Comparison of ENCODE assay signal across 24 cellular contexts in genomic region chr21:44670642-44671432, GRCh38. TPM values are rescaled to one million over a fixed set of nuclear protein-coding genes. Genes with fewer than 3 reads are reported as not detected.
DNase-seq lines count a peak whose midpoint lies in the region; ATAC-seq, FAIRE-seq and TF ChIP-seq lines count a peak whose summit lies in the region.
"Had no signal": no experiment of that assay in that cellular context is flagged by ENCODE, and none has a peak within 500 bp of the region (broad histone marks: within the 10 kb centered on the region; RNA-seq: fewer than 3 reads in every experiment).

No MANE protein-coding gene starts in this region.

- no peak overlapping the region for H3K4ac ChIP-seq in H1 (replicated peaks; ENCODE audit: insufficient read length, low read depth, low read length)

- H3K79me1 ChIP-seq in H1 (ENCODE audit: low read depth, low read length), result no peaks in the 10 kb centered on the region

- TF ChIP-seq POLR2A in H1 (IDR thresholded peaks at IDR 0.05; ENCODE audit: control extremely low read depth in 1 of 2, low read depth in 2 of 2, low read length in 2 of 2), result no peak

- H3K27me3 ChIP-seq in H1 (replicated peaks in 1 of 4; ENCODE audit: control insufficient read depth in 3 of 4, extremely low read depth in 1 of 4, insufficient read depth in 3 of 4, low read length in 3 of 4), result no peaks in the 10 kb centered on the region
- H3K27me3 ChIP-seq in SJCRH30, result no peaks in the 10 kb centered on the region
- H3K27me3 ChIP-seq: BLaER1 had no signal

- H4K20me1 ChIP-seq in H1 (replicated peaks in 1 of 2; ENCODE audit: control insufficient read depth in 1 of 2, insufficient read depth in 2 of 2, low read length in 2 of 2), result no peaks in the 10 kb centered on the region
- H4K20me1 ChIP-seq: BLaER1 had no signal

- no peak overlapping the region for H3K9ac ChIP-seq in H1 (replicated peaks in 1 of 4; ENCODE audit: extremely low read depth in 1 of 4, low read depth in 3 of 4, low read length in 3 of 4)
- H3K9ac ChIP-seq: BLaER1 had no signal

- H3K23ac ChIP-seq in H1 (ENCODE audit: insufficient read length), result no peak overlapping the region

- peak overlapping the region; percentile 39; the same call in 1 of the 2 replicates for H2BK12ac ChIP-seq in H1 (ENCODE audit: low read depth, low read length)

- no peak overlapping the region for H2AFZ ChIP-seq in H1 (ENCODE audit: low read length)
- H2AFZ ChIP-seq: GM23338 had no signal

- H3K27ac ChIP-seq in H1 (ENCODE audit: low read depth, low read length), result no peak overlapping the region
- no peak overlapping the region for H3K27ac ChIP-seq in SJCRH30
- H3K27ac ChIP-seq: BLaER1 had no signal

- H4K5ac ChIP-seq in H1 (ENCODE audit: insufficient read length, low read depth, low read length), result no peak overlapping the region

- no peak overlapping the region for H2BK120ac ChIP-seq in H1 (replicated peaks; ENCODE audit: low read depth, low read length)

- DNase-seq in activated CD8-positive, alpha-beta memory T cell treated with anti-CD3 and anti-CD28 coated beads for 24 hours, result peak; percentile 28
- no peak for DNase-seq in activated CD8-positive, alpha-beta memory T cell treated with anti-CD3 and anti-CD28 coated beads, Interleukin-2, amount 10 ng/mL, durations not matched to agents 7 days and 5 days
- DNase-seq in H1 (ENCODE audit: low read depth in 1 of 2, low spot score in 2 of 2) (no peak), neural crest cell (ENCODE audit: low read depth, low spot score) (no peak), type B pancreatic cell (ENCODE audit: extremely low spot score, unreplicated experiment) (peak; percentile 48), SJCRH30 (no peak)
- DNase-seq: 8988T; CD4-positive, alpha-beta memory T cell; DMS153; DMS79; GDM1; H7; HFFc6 had no signal

- CTCF ChIA-PET in activated CD8-positive, alpha-beta memory T cell treated with anti-CD3 and anti-CD28 coated beads, Interleukin-2, amount 10 ng/mL, durations not matched to agents 7 days and 5 days (lab: Charles Lee), result no interaction called here
- CTCF ChIA-PET in H1 (lab: Charles Lee; ENCODE audit: partially characterized antibody), result interaction anchor here (1.3 kb wide), 1 partner anchor 23 kb away, joined by 4 read pairs; no protein-coding TSS in a partner anchor

- WGBS in H1 (ENCODE audit: extremely low coverage in 1 of 2, insufficient coverage in 1 of 2, insufficient read length in 1 of 2, insufficient replicate concordance in 2 of 2, low coverage in 1 of 2, low lambda C conversion rate in 2 of 2, missing lambda C conversion rate in 1 of 2), 2 experiments, result 90% methylated on average over 3 of the region's 3 CpGs; no CpG with 5 or more reads in 1 of the 2 experiments

- peak overlapping the region; percentile 65 for H4K91ac ChIP-seq in H1 (replicated peaks; ENCODE audit: insufficient read length, low read length)

- no peak overlapping the region for H3K4me3 ChIP-seq in H1 (ENCODE audit: extremely low read depth in 1 of 4, insufficient read depth in 2 of 4, low read depth in 3 of 4, low read length in 4 of 4)
- no peak overlapping the region for H3K4me3 ChIP-seq in SJCRH30
- H3K4me3 ChIP-seq: BLaER1, GM23338 had no signal

- H3K9me3 Mint-ChIP-seq in activated CD8-positive, alpha-beta memory T cell treated with anti-CD3 and anti-CD28 coated beads, Interleukin-2, amount 10 ng/mL, durations not matched to agents 7 days and 5 days (ENCODE audit: low read depth), result peaks cover 14% of the 10 kb centered on the region
- H3K9me3 Mint-ChIP-seq in neural crest cell, result peaks cover 22% of the 10 kb centered on the region
- peaks cover 10% of the 10 kb centered on the region for H3K9me3 Mint-ChIP-seq in type B pancreatic cell

- H3K4me1 Mint-ChIP-seq in activated CD8-positive, alpha-beta memory T cell treated with anti-CD3 and anti-CD28 coated beads, Interleukin-2, amount 10 ng/mL, durations not matched to agents 7 days and 5 days, result no peaks in the 10 kb centered on the region
- H3K4me1 Mint-ChIP-seq in neural crest cell, result no peaks in the 10 kb centered on the region
- H3K4me1 Mint-ChIP-seq in type B pancreatic cell (ENCODE audit: unreplicated experiment), result no peaks in the 10 kb centered on the region
- H3K4me1 Mint-ChIP-seq: CD14-positive monocyte, GM23338 had no signal

- H3K18ac ChIP-seq in H1 (ENCODE audit: extremely low read depth, low read length), result no peak overlapping the region

- no peaks in the 10 kb centered on the region for H3K36me3 ChIP-seq in H1 (ENCODE audit: control insufficient read depth in 2 of 4, insufficient read depth in 4 of 4, low read length in 3 of 4)
- no peaks in the 10 kb centered on the region for H3K36me3 ChIP-seq in SJCRH30
- H3K36me3 ChIP-seq: BLaER1 had no signal

- H2BK5ac ChIP-seq in H1 (ENCODE audit: low read depth, low read length), result no peak overlapping the region

- TF ChIP-seq CTCF in H1 (IDR thresholded peaks at IDR 0.05; ENCODE audit: control extremely low read depth in 1 of 3, insufficient read depth in 1 of 3, low read depth in 1 of 3, low read length in 3 of 3) (no peak), neural crest cell (conservative IDR thresholded peaks at IDR 0.05) (no peak), type B pancreatic cell (conservative IDR thresholded peaks at IDR 0.05) (no peak)

- no peak for TF ChIP-seq RAD21 in H1 (IDR thresholded peaks at IDR 0.05 in 1 of 2, conservative IDR thresholded peaks at IDR 0.05 in 1 of 2; ENCODE audit: low read depth in 2 of 2, low read length in 2 of 2)

- H3K36me3 Mint-ChIP-seq in activated CD8-positive, alpha-beta memory T cell treated with anti-CD3 and anti-CD28 coated beads, Interleukin-2, amount 10 ng/mL, durations not matched to agents 7 days and 5 days, result peaks cover 7% of the 10 kb centered on the region
- H3K36me3 Mint-ChIP-seq in neural crest cell (ENCODE audit: low read depth), result peaks cover 8% of the 10 kb centered on the region
- no peaks in the 10 kb centered on the region for H3K36me3 Mint-ChIP-seq in type B pancreatic cell
- H3K36me3 Mint-ChIP-seq: CD14-positive monocyte had no signal

- no peaks in the 10 kb centered on the region; a peak in 1 of 4 replicates for H3K79me2 ChIP-seq in H1 (ENCODE audit: control insufficient read depth in 1 of 2, insufficient read depth in 2 of 2, low read length in 2 of 2)

- no peaks in the 10 kb centered on the region for H3K23me2 ChIP-seq in H1 (ENCODE audit: low read depth, low read length)

- H3K27me3 Mint-ChIP-seq in activated CD8-positive, alpha-beta memory T cell treated with anti-CD3 and anti-CD28 coated beads, Interleukin-2, amount 10 ng/mL, durations not matched to agents 7 days and 5 days, result peaks cover 13% of the 10 kb centered on the region
- peaks cover 18% of the 10 kb centered on the region for H3K27me3 Mint-ChIP-seq in neural crest cell (ENCODE audit: low read depth)
- H3K27me3 Mint-ChIP-seq in type B pancreatic cell, result peaks cover 24% of the 10 kb centered on the region

- no peak overlapping the region for H2AK5ac ChIP-seq in H1 (ENCODE audit: low read depth, low read length)

- no peaks in the 10 kb centered on the region for H3K4me1 ChIP-seq in H1 (replicated peaks in 1 of 4; ENCODE audit: control insufficient read depth in 3 of 4, insufficient read depth in 4 of 4, low read length in 3 of 4)
- no peaks in the 10 kb centered on the region for H3K4me1 ChIP-seq in SJCRH30
- H3K4me1 ChIP-seq: BLaER1 had no signal

- H3K9me3 ChIP-seq in H1 (ENCODE audit: insufficient read depth in 2 of 2, low read depth in 1 of 2, low read length in 1 of 2), result peaks cover 19 to 24% of the 10 kb centered on the region in 2 experiments
- 0 out of 2 replicates have a peak, but pooled peaks cover 3% of the 10 kb centered on the region for H3K9me3 ChIP-seq in SJCRH30 (replicated peaks)

- H2BK20ac ChIP-seq in H1 (ENCODE audit: low read length), result no peak overlapping the region

- H2BK15ac ChIP-seq in H1 (ENCODE audit: low read length), result no peak overlapping the region

- H3K27ac Mint-ChIP-seq in activated CD8-positive, alpha-beta memory T cell treated with anti-CD3 and anti-CD28 coated beads, Interleukin-2, amount 10 ng/mL, durations not matched to agents 7 days and 5 days, result no peak overlapping the region
- H3K27ac Mint-ChIP-seq in neural crest cell (ENCODE audit: unreplicated experiment) (peak overlapping the region; percentile 43), type B pancreatic cell (no peak overlapping the region)
- H3K27ac Mint-ChIP-seq: CD14-positive monocyte, GM23338, HFFc6 had no signal

- no peak overlapping the region for H3K14ac ChIP-seq in H1 (ENCODE audit: insufficient read length)

- no peak overlapping the region for H3K56ac ChIP-seq in H1 (replicated peaks; ENCODE audit: insufficient read length, low read depth, low read length)

- POLR2A ChIA-PET in H1 (lab: Charles Lee; ENCODE audit: partially characterized antibody), result no interaction called here

- no peak for FAIRE-seq in H1 (lab: Jason Lieb, UNC)
- FAIRE-seq: GM12892, GM18507, HTR-8/SVneo had no signal

- TF ChIP-seq EP300 in H1 (IDR thresholded peaks at IDR 0.05; ENCODE audit: borderline replicate concordance in 1 of 2, low read depth in 2 of 2, low read length in 2 of 2), result no peak

- H4K8ac ChIP-seq in H1 (ENCODE audit: extremely low read depth, insufficient read depth, low read length), result no peak overlapping the region; the same call in 1 of the 2 replicates

- H3K4me3 Mint-ChIP-seq in activated CD8-positive, alpha-beta memory T cell treated with anti-CD3 and anti-CD28 coated beads, Interleukin-2, amount 10 ng/mL, durations not matched to agents 7 days and 5 days, result no peak overlapping the region
- H3K4me3 Mint-ChIP-seq in neural crest cell, result no peak overlapping the region
- no peak overlapping the region for H3K4me3 Mint-ChIP-seq in type B pancreatic cell
- H3K4me3 Mint-ChIP-seq: CD14-positive monocyte, GM23338, HFFc6 had no signal

- H3K4me2 ChIP-seq in H1 (ENCODE audit: insufficient read depth in 1 of 2, low read depth in 2 of 2, low read length in 2 of 2), result no peak overlapping the region
- H3K4me2 ChIP-seq: BLaER1, GM23338 had no signal

- ATAC-seq in activated CD8-positive, alpha-beta memory T cell treated with anti-CD3 and anti-CD28 coated beads, Interleukin-2, amount 10 ng/mL, durations not matched to agents 7 days and 5 days, result no peak
- no peak for ATAC-seq in GM21717 (IDR thresholded peaks at IDR 0.05; ENCODE audit: unreplicated experiment)
- ATAC-seq: GM23338, HCT116 had no signal

RNA-seq across cellular contexts. Expression of gene KRTAP12-2, which starts 4.1 kb away (rescaled TPM):
- total RNA-seq in activated CD8-positive, alpha-beta memory T cell treated with anti-CD3 and anti-CD28 coated beads, Interleukin-2, amount 10 ng/mL, durations not matched to agents 7 days and 5 days, result not detected
- total RNA-seq in H1 (2021; fragmentation: NEBNext Ultra II Directional; extraction: Animal tissue kit (Norgen Biotek cat#: 25700)), result not detected in 2 replicates
- polyA plus RNA-seq in H1 (2011; rRNA removed), result 0.46 and 0.50 TPM in 2 replicates
- 0.13 TPM for polyA plus RNA-seq in H1 (2011; cell fraction: cytosol; rRNA removed)
- 1.3 TPM for polyA plus RNA-seq in H1 (2011; cell fraction: nucleus; rRNA removed)
- polyA plus RNA-seq in H1 (2012, experiment 1 of 2), result not detected in 4 replicates
- not detected for polyA plus RNA-seq in H1 (2012, experiment 2 of 2)
- not detected for polyA plus RNA-seq in H1 (2013, experiment 1 of 2)
- polyA plus RNA-seq in H1 (2013, experiment 2 of 2), result not detected
- 2.9 and 4.0 TPM in 2 replicates for polyA minus RNA-seq in H1 (2011; rRNA and poly(A)+ RNA removed)
- polyA minus RNA-seq in H1 (2011; cell fraction: cytosol; rRNA and poly(A)+ RNA removed), result 1.7 TPM
- 14.5 TPM for polyA minus RNA-seq in H1 (2011; cell fraction: nucleus; rRNA and poly(A)+ RNA removed)
- not detected in 2 replicates for total RNA-seq in neural crest cell
- not detected in 2 replicates for total RNA-seq in type B pancreatic cell (ENCODE audit: low replicate concordance)
- not detected in 2 replicates for total RNA-seq in SJCRH30 (2014; rRNA removed; shearing (Covaris generic))
- total RNA-seq: CD4-positive, alpha-beta memory T cell; Daoy; GM23338; H7; HFFc6 had no signal
- polyA plus RNA-seq: AG04450; CD14-positive monocyte; CD4-positive, alpha-beta memory T cell; GM23338 had no signal

RNA-seq across cellular contexts. Expression of gene KRTAP12-1, which starts 11.1 kb away (rescaled TPM):
- not detected for total RNA-seq in activated CD8-positive, alpha-beta memory T cell treated with anti-CD3 and anti-CD28 coated beads, Interleukin-2, amount 10 ng/mL, durations not matched to agents 7 days and 5 days
- 0.73 TPM in 1 of 2 replicates, not detected in the other for total RNA-seq in H1 (2021; fragmentation: NEBNext Ultra II Directional; extraction: Animal tissue kit (Norgen Biotek cat#: 25700))
- polyA plus RNA-seq in H1 (2011; rRNA removed), result 0.17 and 0.50 TPM in 2 replicates
- not detected for polyA plus RNA-seq in H1 (2011; cell fraction: cytosol; rRNA removed)
- 0.76 TPM for polyA plus RNA-seq in H1 (2011; cell fraction: nucleus; rRNA removed)
- polyA plus RNA-seq in H1 (2012, experiment 1 of 2), result 0.49 TPM in 1 of 4 replicates, not detected in the others
- polyA plus RNA-seq in H1 (2012, experiment 2 of 2), result not detected
- polyA plus RNA-seq in H1 (2013, experiment 1 of 2), result 0.14 TPM
- not detected for polyA plus RNA-seq in H1 (2013, experiment 2 of 2)
- 2.6 and 2.8 TPM in 2 replicates for polyA minus RNA-seq in H1 (2011; rRNA and poly(A)+ RNA removed)
- not detected for polyA minus RNA-seq in H1 (2011; cell fraction: cytosol; rRNA and poly(A)+ RNA removed)
- polyA minus RNA-seq in H1 (2011; cell fraction: nucleus; rRNA and poly(A)+ RNA removed), result 5.4 TPM
- total RNA-seq in neural crest cell (not detected in 2 replicates), type B pancreatic cell (ENCODE audit: low replicate concordance) (not detected in 2 replicates)
- not detected in 2 replicates for total RNA-seq in SJCRH30 (2014; rRNA removed; shearing (Covaris generic))
- total RNA-seq: CD4-positive, alpha-beta memory T cell; Daoy; GM23338; HFFc6 had no signal
- polyA plus RNA-seq: AG04450; CD14-positive monocyte; CD4-positive, alpha-beta memory T cell; GM23338 had no signal

RNA-seq across cellular contexts. Expression of gene KRTAP12-3, which starts 13.1 kb away (rescaled TPM):
- total RNA-seq in activated CD8-positive, alpha-beta memory T cell treated with anti-CD3 and anti-CD28 coated beads, Interleukin-2, amount 10 ng/mL, durations not matched to agents 7 days and 5 days, result not detected
- total RNA-seq in H1 (2021; fragmentation: NEBNext Ultra II Directional; extraction: Animal tissue kit (Norgen Biotek cat#: 25700)), result not detected in 2 replicates
- polyA plus RNA-seq in H1 (2011; rRNA removed), result not detected in 2 replicates
- polyA plus RNA-seq in H1 (2011; cell fraction: cytosol; rRNA removed), result not detected
- not detected for polyA plus RNA-seq in H1 (2011; cell fraction: nucleus; rRNA removed)
- polyA plus RNA-seq in H1 (2012, experiment 1 of 2), result not detected in 4 replicates
- not detected for polyA plus RNA-seq in H1 (2012, experiment 2 of 2)
- polyA plus RNA-seq in H1 (2013, experiment 1 of 2), result not detected
- not detected for polyA plus RNA-seq in H1 (2013, experiment 2 of 2)
- not detected in 2 replicates for polyA minus RNA-seq in H1 (2011; rRNA and poly(A)+ RNA removed)
- polyA minus RNA-seq in H1 (2011; cell fraction: cytosol; rRNA and poly(A)+ RNA removed), result not detected
- polyA minus RNA-seq in H1 (2011; cell fraction: nucleus; rRNA and poly(A)+ RNA removed), result not detected
- total RNA-seq in neural crest cell, result not detected in 2 replicates
- total RNA-seq in type B pancreatic cell (ENCODE audit: low replicate concordance), result not detected in 2 replicates
- not detected in 2 replicates for total RNA-seq in SJCRH30 (2014; rRNA removed; shearing (Covaris generic))
- total RNA-seq: A673; CD4-positive, alpha-beta memory T cell; Daoy; GM23338; H7; HFFc6 had no signal
- polyA plus RNA-seq: AG04450, CD14-positive monocyte, GM23338 had no signal

RNA-seq across cellular contexts. Expression of gene KRTAP12-4, which starts 16.4 kb away (rescaled TPM):
- not detected for total RNA-seq in activated CD8-positive, alpha-beta memory T cell treated with anti-CD3 and anti-CD28 coated beads, Interleukin-2, amount 10 ng/mL, durations not matched to agents 7 days and 5 days
- not detected in 2 replicates for total RNA-seq in H1 (2021; fragmentation: NEBNext Ultra II Directional; extraction: Animal tissue kit (Norgen Biotek cat#: 25700))
- polyA plus RNA-seq in H1 (2011; rRNA removed), result 0.75 TPM in 1 of 2 replicates, not detected in the other
- not detected for polyA plus RNA-seq in H1 (2011; cell fraction: cytosol; rRNA removed)
- 0.70 TPM for polyA plus RNA-seq in H1 (2011; cell fraction: nucleus; rRNA removed)
- polyA plus RNA-seq in H1 (2012, experiment 1 of 2), result not detected in 4 replicates
- not detected for polyA plus RNA-seq in H1 (2012, experiment 2 of 2)
- not detected for polyA plus RNA-seq in H1 (2013, experiment 1 of 2)
- not detected for polyA plus RNA-seq in H1 (2013, experiment 2 of 2)
- 0.63 and 0.88 TPM in 2 replicates for polyA minus RNA-seq in H1 (2011; rRNA and poly(A)+ RNA removed)
- not detected for polyA minus RNA-seq in H1 (2011; cell fraction: cytosol; rRNA and poly(A)+ RNA removed)
- polyA minus RNA-seq in H1 (2011; cell fraction: nucleus; rRNA and poly(A)+ RNA removed), result not detected
- total RNA-seq in neural crest cell (not detected in 2 replicates), type B pancreatic cell (ENCODE audit: low replicate concordance) (not detected in 2 replicates)
- not detected in 2 replicates for total RNA-seq in SJCRH30 (2014; rRNA removed; shearing (Covaris generic))
- total RNA-seq: CD4-positive, alpha-beta memory T cell; Daoy; GM23338; H7; HFFc6 had no signal
- polyA plus RNA-seq: AG04450; CD14-positive monocyte; CD4-positive, alpha-beta memory T cell; GM23338 had no signal

RNA-seq across cellular contexts. Expression of gene KRTAP10-11, which starts 24.6 kb away (rescaled TPM):
- total RNA-seq in activated CD8-positive, alpha-beta memory T cell treated with anti-CD3 and anti-CD28 coated beads, Interleukin-2, amount 10 ng/mL, durations not matched to agents 7 days and 5 days, result not detected
- not detected in 2 replicates for total RNA-seq in H1 (2021; fragmentation: NEBNext Ultra II Directional; extraction: Animal tissue kit (Norgen Biotek cat#: 25700))
- polyA plus RNA-seq in H1 (2011; rRNA removed), result not detected in 2 replicates
- polyA plus RNA-seq in H1 (2011; cell fraction: cytosol; rRNA removed), result not detected
- polyA plus RNA-seq in H1 (2011; cell fraction: nucleus; rRNA removed), result not detected
- not detected in 4 replicates for polyA plus RNA-seq in H1 (2012, experiment 1 of 2)
- polyA plus RNA-seq in H1 (2012, experiment 2 of 2), result not detected
- not detected for polyA plus RNA-seq in H1 (2013, experiment 1 of 2)
- polyA plus RNA-seq in H1 (2013, experiment 2 of 2), result not detected
- polyA minus RNA-seq in H1 (2011; rRNA and poly(A)+ RNA removed), result not detected in 2 replicates
- polyA minus RNA-seq in H1 (2011; cell fraction: cytosol; rRNA and poly(A)+ RNA removed), result not detected
- not detected for polyA minus RNA-seq in H1 (2011; cell fraction: nucleus; rRNA and poly(A)+ RNA removed)
- total RNA-seq in neural crest cell, result not detected in 2 replicates
- not detected in 2 replicates for total RNA-seq in type B pancreatic cell (ENCODE audit: low replicate concordance)
- total RNA-seq in SJCRH30 (2014; rRNA removed; shearing (Covaris generic)), result not detected in 2 replicates
- total RNA-seq: A673; CD4-positive, alpha-beta memory T cell; Daoy; GM23338; H7; HFFc6 had no signal
- polyA plus RNA-seq: AG04450; CD14-positive monocyte; CD4-positive, alpha-beta memory T cell; GM23338 had no signal

Comparison
In these comparisons a context has a peak if more than half of its experiments do, and no peak if none do; other contexts are left out.
1. DNase-seq: peak in activated CD8-positive, alpha-beta memory T cell treated with anti-CD3 and anti-CD28 coated beads for 24 hours (single experiment) and type B pancreatic cell (single experiment); none in activated CD8-positive, alpha-beta memory T cell treated with anti-CD3 and anti-CD28 coated beads, Interleukin-2, amount 10 ng/mL, durations not matched to agents 7 days and 5 days (single experiment), H1 (0 of 2), neural crest cell (single experiment) and SJCRH30 (0 of 2).